9 cellular contexts compared by ENCODE assay signal in genomic region chr16:57720142-57720575, GRCh38. TPM values are rescaled to one million over a fixed set of nuclear protein-coding genes. Genes with fewer than 3 reads are reported as not detected.
DNase-seq lines count a peak whose midpoint lies in the region; ATAC-seq and TF ChIP-seq lines count a peak whose summit lies in the region.
"Had no signal": no experiment of that assay in that cellular context is flagged by ENCODE, and none has a peak within 500 bp of the region (broad histone marks: within the 10 kb centered on the region; RNA-seq: fewer than 3 reads in every experiment).

No MANE protein-coding gene starts in this region.

- H3K9me3 ChIP-seq in DOHH2 (ENCODE audit: control insufficient read depth, insufficient read depth, low read length) (no peaks in the 10 kb centered on the region), lung (ENCODE audit: control insufficient read depth in 2 of 2, insufficient read depth in 1 of 2, low read length in 1 of 2) (no peaks in the 10 kb centered on the region), tibial nerve (no peaks in the 10 kb centered on the region)

- no peaks in the 10 kb centered on the region for H3K4me1 Mint-ChIP-seq in T-helper 2 cell treated with Interferon-gamma antibody and Interleukin-4, amounts not matched to agents 5 μg/mL and 100 μg/mL, for 36 hours (ENCODE audit: low read depth)

- DNase-seq in HuH-7 (ENCODE audit: low spot score) (peak; percentile 72), dermis blood vessel endothelial cell (peak; percentile 83), lung (ENCODE audit: low spot score) (peak; percentile 53), tibial nerve (ENCODE audit: low spot score in 2 of 2) (no peak)
- peak; percentile 23 for DNase-seq in T-helper 2 cell treated with Interferon-gamma antibody and Interleukin-4, amounts not matched to agents 5 μg/mL and 100 μg/mL, for 36 hours (ENCODE audit: low spot score)

- no peaks in the 10 kb centered on the region for H3K36me3 Mint-ChIP-seq in T-helper 2 cell treated with Interferon-gamma antibody and Interleukin-4, amounts not matched to agents 5 μg/mL and 100 μg/mL, for 36 hours (ENCODE audit: low read depth)

- H3F3A ChIP-seq in DOHH2 (ENCODE audit: control insufficient read depth, insufficient read depth): no peaks in the 10 kb centered on the region

- TF ChIP-seq POLR2A in tibial nerve (IDR thresholded peaks at IDR 0.05): no peak

- H3K9me2 ChIP-seq in DOHH2 (replicated peaks; ENCODE audit: control insufficient read depth, low read length): no peaks in the 10 kb centered on the region

- H3K79me2 ChIP-seq in DOHH2 (ENCODE audit: control insufficient read depth, low read length): no peaks in the 10 kb centered on the region

- ATAC-seq in lung (ENCODE audit: insufficient read depth, low FRiP score) (no peak), HG03039 (IDR thresholded peaks at IDR 0.05; ENCODE audit: unreplicated experiment) (no peak), HG03457 (IDR thresholded peaks at IDR 0.05; ENCODE audit: unreplicated experiment) (no peak)

- TF ChIP-seq CTCF in DOHH2 (IDR thresholded peaks at IDR 0.05; ENCODE audit: low read depth, low read length, poor library complexity, severe bottlenecking) (peak; percentile 56), lung (IDR thresholded peaks at IDR 0.05; ENCODE audit: control extremely low read depth, extremely low read depth) (peak; percentile 14), tibial nerve (IDR thresholded peaks at IDR 0.05) (peak in 3 of 5 experiments; percentile 10 to 40 (median 29))

- peaks cover 8% of the 10 kb centered on the region; the same call in 1 of the 2 replicates for H3K27me3 ChIP-seq in DOHH2 (ENCODE audit: control insufficient read depth, low read length)
- no peaks in the 10 kb centered on the region for H3K27me3 ChIP-seq in lung (ENCODE audit: control insufficient read depth, insufficient read depth)
- H3K27me3 ChIP-seq in tibial nerve: no peaks in the 10 kb centered on the region

- no peak overlapping the region for H3K4me3 Mint-ChIP-seq in T-helper 2 cell treated with Interferon-gamma antibody and Interleukin-4, amounts not matched to agents 5 μg/mL and 100 μg/mL, for 36 hours

- no peak for TF ChIP-seq EP300 in tibial nerve (IDR thresholded peaks at IDR 0.05)

- H3K4me1 ChIP-seq in DOHH2 (ENCODE audit: control insufficient read depth, low read length): peaks cover 3% of the 10 kb centered on the region; the same call in 1 of the 2 replicates
- H3K4me1 ChIP-seq in lung (ENCODE audit: control insufficient read depth in 2 of 2, insufficient read depth in 2 of 2, low read length in 2 of 2): no peaks in the 10 kb centered on the region
- no peaks in the 10 kb centered on the region for H3K4me1 ChIP-seq in tibial nerve

- H3K27ac Mint-ChIP-seq in T-helper 2 cell treated with Interferon-gamma antibody and Interleukin-4, amounts not matched to agents 5 μg/mL and 100 μg/mL, for 36 hours: no peak overlapping the region

- H3K27ac ChIP-seq in DOHH2 (ENCODE audit: low read depth, low read length) (no peak overlapping the region), lung (ENCODE audit: low read depth in 1 of 2, low read length in 1 of 2) (no peak overlapping the region), tibial nerve (no peak overlapping the region)

- WGBS in lung, 2 donors: 66 to 78% methylated on average over 3 of the region's 3 CpGs
- 70 to 84% methylated on average over 2 to 3 of the region's 3 CpGs for WGBS in tibial nerve, 2 donors

- H3K4me2 ChIP-seq in DOHH2 (ENCODE audit: low read length): no peak overlapping the region

- H3K4me3 ChIP-seq in DOHH2 (ENCODE audit: low read length) (no peak overlapping the region), lung (no peak overlapping the region), tibial nerve (no peak overlapping the region)

- H3K9me3 Mint-ChIP-seq in T-helper 2 cell treated with Interferon-gamma antibody and Interleukin-4, amounts not matched to agents 5 μg/mL and 100 μg/mL, for 36 hours: no peaks in the 10 kb centered on the region

- H4K20me1 ChIP-seq in DOHH2 (ENCODE audit: control insufficient read depth, insufficient read depth, low read depth, low read length): no peaks in the 10 kb centered on the region

- H3K27me3 Mint-ChIP-seq in T-helper 2 cell treated with Interferon-gamma antibody and Interleukin-4, amounts not matched to agents 5 μg/mL and 100 μg/mL, for 36 hours (ENCODE audit: low read depth): no peaks in the 10 kb centered on the region

- H3K36me3 ChIP-seq in DOHH2 (ENCODE audit: control insufficient read depth, low read length) (no peaks in the 10 kb centered on the region), lung (ENCODE audit: control insufficient read depth in 2 of 2, insufficient read depth in 2 of 2, low read length in 2 of 2) (no peaks in the 10 kb centered on the region), tibial nerve (no peaks in the 10 kb centered on the region)

RNA-seq across cellular contexts. Expression of gene KATNB1, which starts 15.4 kb away (rescaled TPM):
- total RNA-seq in dermis blood vessel endothelial cell (26.2 and 48.3 TPM in 2 replicates), lung (10 to 100 TPM; 14.9 to 39.3 TPM), tibial nerve (10 to 100 TPM; 21.0 to 36.8 (median 27.5) TPM)
- polyA plus RNA-seq in lung: 10 to 100 TPM; 15.2 to 25.0 TPM

RNA-seq across cellular contexts. Expression of gene DRC7, which starts 25.6 kb away (rescaled TPM):
- total RNA-seq in dermis blood vessel endothelial cell: 0.09 TPM in 1 of 2 replicates, not detected in the other
- total RNA-seq in lung: 10 to 100 TPM in 1 of 2 donors, 1 to 10 TPM in 1; 8.6 to 10.9 TPM
- polyA plus RNA-seq in lung: 1 to 10 TPM; 2.5 to 4.2 TPM
- total RNA-seq in tibial nerve: 1 to 10 TPM in 1 of 4 donors, under 1 TPM in 1, not detected in 2; 0.22 to 2.1 TPM
- total RNA-seq: T-helper 2 cell treated with Interferon-gamma antibody and Interleukin-4, amounts not matched to agents 100 ng/mL and 5 ng/mL, for 36 hours had no signal

RNA-seq across cellular contexts. Expression of gene ADGRG3, which starts 52.1 kb away (rescaled TPM):
- total RNA-seq in dermis blood vessel endothelial cell (2.7 and 4.6 TPM in 2 replicates), lung (10 to 100 TPM in 1 of 2 donors, 1 to 10 TPM in 1; 3.9 to 14.8 TPM), tibial nerve (1 to 10 TPM in 1 of 4 donors, under 1 TPM in 2, not detected in 1; 0.21 to 1.8 (median 0.90) TPM)
- polyA plus RNA-seq in lung: 10 to 100 TPM in 1 of 2 donors, 1 to 10 TPM in 1; 1.8 to 66.2 TPM
- total RNA-seq: T-helper 2 cell treated with Interferon-gamma antibody and Interleukin-4, amounts not matched to agents 100 ng/mL and 5 ng/mL, for 36 hours had no signal

Comparison
In these comparisons a context has a peak if more than half of its experiments do, and no peak if none do; other contexts are left out.
1. DNase-seq: peak in HuH-7 (single experiment), T-helper 2 cell treated with Interferon-gamma antibody and Interleukin-4, amounts not matched to agents 5 μg/mL and 100 μg/mL, for 36 hours (single experiment), dermis blood vessel endothelial cell (single experiment) and lung (single experiment); none in tibial nerve (0 of 2).
2. Peak in every context shown above with its lines, with median percentiles within 50 percentile points of each other: CTCF ChIP-seq.